1 cellular context compared by ENCODE assay signal in the genomic region with DNA sequence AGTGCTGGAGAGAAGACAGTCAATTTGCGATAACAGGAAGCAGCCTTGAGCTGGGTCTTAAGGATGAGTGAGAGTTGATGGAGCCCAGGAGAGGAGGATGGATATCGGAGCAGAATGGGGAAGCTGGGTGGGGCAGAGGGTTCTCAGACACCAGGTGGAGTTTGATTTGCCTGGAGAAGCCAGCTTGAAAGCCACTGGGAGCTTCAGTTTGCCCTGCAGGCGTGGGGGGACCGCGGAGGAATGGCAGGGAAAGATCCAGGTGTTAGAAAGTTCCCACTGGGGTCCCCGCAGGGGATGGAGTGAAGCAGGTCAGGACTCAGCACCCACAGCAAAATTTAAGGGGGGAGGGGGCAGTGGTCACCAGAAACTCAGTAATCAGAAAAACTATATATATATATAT.
TF ChIP-seq lines count a peak whose summit lies in the region.

No MANE protein-coding gene starts in this region.

TF ChIP-seq in IMR-90, 13 proteins besides CTCF, POLR2A, EP300 and RAD21:
- TF ChIP-seq, protein P1, sequence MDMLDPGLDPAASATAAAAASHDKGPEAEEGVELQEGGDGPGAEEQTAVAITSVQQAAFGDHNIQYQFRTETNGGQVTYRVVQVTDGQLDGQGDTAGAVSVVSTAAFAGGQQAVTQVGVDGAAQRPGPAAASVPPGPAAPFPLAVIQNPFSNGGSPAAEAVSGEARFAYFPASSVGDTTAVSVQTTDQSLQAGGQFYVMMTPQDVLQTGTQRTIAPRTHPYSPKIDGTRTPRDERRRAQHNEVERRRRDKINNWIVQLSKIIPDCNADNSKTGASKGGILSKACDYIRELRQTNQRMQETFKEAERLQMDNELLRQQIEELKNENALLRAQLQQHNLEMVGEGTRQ (IDR thresholded peaks at IDR 0.05; ENCODE audit: low read depth, low read length): no peak
- TF ChIP-seq NFE2L2 (IDR thresholded peaks at IDR 0.05; ENCODE audit: low read depth, low read length) (no peak), FOS (IDR thresholded peaks at IDR 0.05; ENCODE audit: low read depth, low read length) (no peak), RFX5 (IDR thresholded peaks at IDR 0.05; ENCODE audit: low read depth, low read length) (no peak), MAFK (IDR thresholded peaks at IDR 0.05; ENCODE audit: low read depth, low read length) (no peak), SMC3 (IDR thresholded peaks at IDR 0.05; ENCODE audit: low read depth, low read length) (no peak), MAZ (IDR thresholded peaks at IDR 0.05; ENCODE audit: borderline replicate concordance, low read depth, low read length) (no peak), MXI1 (IDR thresholded peaks at IDR 0.05; ENCODE audit: borderline replicate concordance, low read depth, low read length) (no peak), BHLHE40 (IDR thresholded peaks at IDR 0.05; ENCODE audit: low read depth, low read length) (no peak), CHD1 (IDR thresholded peaks at IDR 0.05; ENCODE audit: low read depth, low read length) (no peak), CEBPB (IDR thresholded peaks at IDR 0.05; ENCODE audit: low read depth, low read length) (no peak), RCOR1 (IDR thresholded peaks at IDR 0.05; ENCODE audit: insufficient replicate concordance, low read length) (no peak)
- TF ChIP-seq, protein P2, sequence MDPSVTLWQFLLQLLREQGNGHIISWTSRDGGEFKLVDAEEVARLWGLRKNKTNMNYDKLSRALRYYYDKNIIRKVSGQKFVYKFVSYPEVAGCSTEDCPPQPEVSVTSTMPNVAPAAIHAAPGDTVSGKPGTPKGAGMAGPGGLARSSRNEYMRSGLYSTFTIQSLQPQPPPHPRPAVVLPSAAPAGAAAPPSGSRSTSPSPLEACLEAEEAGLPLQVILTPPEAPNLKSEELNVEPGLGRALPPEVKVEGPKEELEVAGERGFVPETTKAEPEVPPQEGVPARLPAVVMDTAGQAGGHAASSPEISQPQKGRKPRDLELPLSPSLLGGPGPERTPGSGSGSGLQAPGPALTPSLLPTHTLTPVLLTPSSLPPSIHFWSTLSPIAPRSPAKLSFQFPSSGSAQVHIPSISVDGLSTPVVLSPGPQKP (IDR thresholded peaks at IDR 0.05; ENCODE audit: borderline replicate concordance, low read depth, low read length): no peak
TF ChIP-seq in IMR-90: peak in this region for 0.
